Comparison of ENCODE assay signal across 8 cellular contexts in genomic region chr12:38905480-38906351, GRCh38. TPM values are rescaled to one million over a fixed set of nuclear protein-coding genes. Genes with fewer than 3 reads are reported as not detected.
A peak's percentile ranks its signal among the peaks of the same experiment; 100 is the strongest.
DNase-seq lines count a peak whose midpoint lies in the region; ATAC-seq and TF ChIP-seq lines count a peak whose summit lies in the region.

TSS of gene CPNE8 (minus strand) at chr12:38905591. CDS start at chr12:38905534, 57 bp downstream.

- H2AFZ ChIP-seq in PC-9 = peak within 1 kb of the TSS; percentile 89

- POLR2A ChIA-PET in PC-9 (lab: Charles Lee; ENCODE audit: unreplicated experiment) = interaction anchor here (0.6 to 1.1 kb wide), 6 partner anchors 10 to 589 kb away, joined by 3 to 21 read pairs (median 6); partner anchors contain the start of gene ALG10B

- intact Hi-C loops in PC-9 (cut with micrococcal nuclease; ENCODE audit: unreplicated experiment) = loop anchor here (1.0 to 10.0 kb wide), 9 partner anchors 197 to 851 kb away; partner anchors contain the start of gene ALG10B

- H3K4me3 Mint-ChIP-seq in natural killer cell treated with Interleukin-12 subunit alpha and Interleukin-12 subunit beta and Interleukin-15 and Interleukin-18, amount 100 ng/mL, for 72 hours = peak within 1 kb of the TSS; percentile 86

- peak within 1 kb of the TSS; percentile 80 for H3K4me3 ChIP-seq in PC-9
- peak within 1 kb of the TSS; percentile 98 for H3K4me3 ChIP-seq in thoracic aorta

- no peaks in the 10 kb centered on the region for H3K36me3 Mint-ChIP-seq in natural killer cell treated with Interleukin-12 subunit alpha and Interleukin-12 subunit beta and Interleukin-15 and Interleukin-18, amount 100 ng/mL, for 72 hours

- peaks cover 20% of the 10 kb centered on the region for H3K79me2 ChIP-seq in PC-9 (ENCODE audit: low read depth)

- CTCF ChIA-PET in PC-9 (lab: Charles Lee) = interaction anchor here (0.6 to 2.2 kb wide), 12 partner anchors 10 to 1420 kb away, joined by 3 to 11 read pairs (median 4); no protein-coding TSS in a partner anchor

- H3K9me2 ChIP-seq in PC-9 (ENCODE audit: insufficient read depth) = no peaks in the 10 kb centered on the region

- peaks cover 29 to 34% of the 10 kb centered on the region in 2 donors for H3K4me1 Mint-ChIP-seq in natural killer cell treated with Interleukin-12 subunit alpha and Interleukin-12 subunit beta and Interleukin-15 and Interleukin-18, amount 100 ng/mL, for 72 hours (ENCODE audit: low read depth in 2 of 2)

- H3K9me3 Mint-ChIP-seq in natural killer cell treated with Interleukin-12 subunit alpha and Interleukin-12 subunit beta and Interleukin-15 and Interleukin-18, amount 100 ng/mL, for 72 hours = no peaks in the 10 kb centered on the region

- H3K9me3 ChIP-seq in PC-9 (ENCODE audit: insufficient read depth, low read depth) (no peaks in the 10 kb centered on the region), thoracic aorta (no peaks in the 10 kb centered on the region)

- peak within 1 kb of the TSS; percentile 99 for H3K4me2 ChIP-seq in PC-9

- no peaks in the 10 kb centered on the region for H4K20me1 ChIP-seq in PC-9 (ENCODE audit: insufficient read depth)

- peak; percentile 55 for ATAC-seq in HG02938 (IDR thresholded peaks at IDR 0.05; ENCODE audit: unreplicated experiment)
- peak; percentile 80 to 84 for ATAC-seq in natural killer cell treated with Interleukin-12 subunit alpha and Interleukin-12 subunit beta and Interleukin-15 and Interleukin-18, amount 100 ng/mL, for 72 hours
- peak; percentile 80 for ATAC-seq in thoracic aorta (ENCODE audit: insufficient number of reproducible peaks, low FRiP score, low read depth)

- H3K27ac ChIP-seq in PC-9 (peak within 1 kb of the TSS; percentile 95), thoracic aorta (peak within 1 kb of the TSS; percentile 95 to 98)

- peak; percentile 60 for TF ChIP-seq POLR2A in GM18526 (IDR thresholded peaks at IDR 0.05; ENCODE audit: extremely low read depth, insufficient read length)

- BruUV-seq in PC-9 (replicated peaks; lab: Mats Ljungman, UMichigan) = no TSS peak

- peaks cover 23% of the 10 kb centered on the region for H3K4me1 ChIP-seq in PC-9 (replicated peaks; ENCODE audit: insufficient read depth)
- H3K4me1 ChIP-seq in thoracic aorta (ENCODE audit: control insufficient read depth in 1 of 2, low read depth in 2 of 2) = peaks cover 5 to 15% of the 10 kb centered on the region in 2 donors

- H3K36me3 ChIP-seq in PC-9 (ENCODE audit: low read depth) (no peaks in the 10 kb centered on the region), thoracic aorta (no peaks in the 10 kb centered on the region)

- H3K27me3 ChIP-seq in PC-9 (ENCODE audit: insufficient read depth, low read depth) (no peaks in the 10 kb centered on the region), thoracic aorta (replicated peaks; ENCODE audit: insufficient read depth) (no peaks in the 10 kb centered on the region)

- peaks cover 31% of the 10 kb centered on the region for H3F3A ChIP-seq in PC-9 (ENCODE audit: insufficient read depth, low read depth)

- DNase-seq in PC-9 (peak; percentile 40 to 76), fibroblast of the conjunctiva (ENCODE audit: low read depth) (peak; percentile 34), thoracic aorta (ENCODE audit: low spot score) (peak; percentile 67), NCI-H345 treated with DMSO at 0.1 percent for 48 hours (lab: John Stamatoyannopoulos, UW; ENCODE audit: unreplicated experiment) (no peak)
- DNase-seq in activated effector memory CD4-positive, alpha-beta T cell treated with anti-CD3 and anti-CD28 coated beads, Interleukin-2, amount 50 U/mL, for 16 hours = peak; percentile 81
- DNase-seq in natural killer cell treated with Interleukin-12 subunit alpha and Interleukin-12 subunit beta and Interleukin-15 and Interleukin-18, amount 100 ng/mL, for 72 hours (ENCODE audit: low spot score) = peak; percentile 73

- H3K27me3 Mint-ChIP-seq in natural killer cell treated with Interleukin-12 subunit alpha and Interleukin-12 subunit beta and Interleukin-15 and Interleukin-18, amount 100 ng/mL, for 72 hours = peaks cover 6 to 13% of the 10 kb centered on the region in 2 donors

- peak within 1 kb of the TSS; percentile 77 to 93 for H3K27ac Mint-ChIP-seq in natural killer cell treated with Interleukin-12 subunit alpha and Interleukin-12 subunit beta and Interleukin-15 and Interleukin-18, amount 100 ng/mL, for 72 hours

- TF ChIP-seq CTCF in PC-9 (conservative IDR thresholded peaks at IDR 0.05) = no peak
- no peak for TF ChIP-seq CTCF in thoracic aorta (IDR thresholded peaks at IDR 0.05)

RNA-seq across cellular contexts. Expression of gene CPNE8, which starts in this region (rescaled TPM):
- 10.7 and 18.3 TPM in 2 replicates for total RNA-seq in PC-9 (2021)
- 1 to 10 TPM; 5.5 to 9.2 TPM for total RNA-seq in natural killer cell treated with Interleukin-12 subunit alpha and Interleukin-12 subunit beta and Interleukin-15 and Interleukin-18, amount 100 ng/mL, for 72 hours
- total RNA-seq in thoracic aorta = 10 to 100 TPM; 14.1 to 42.4 TPM
